10 cellular contexts compared by ENCODE assay signal in genomic region chrX:97401154-97401553, GRCh38.
DNase-seq lines count a peak whose midpoint lies in the region; ATAC-seq lines count a peak whose summit lies in the region.
"Had no signal": no experiment of that assay in that cellular context is flagged by ENCODE, and none has a peak within 500 bp of the region (broad histone marks: within the 10 kb centered on the region; RNA-seq: fewer than 3 reads in every experiment).

No MANE protein-coding gene starts in this region.

- peak overlapping the region; percentile 91 for H3K27ac Mint-ChIP-seq in activated T-helper 17 cell treated with anti-CD3 and anti-CD28 coated beads, Interleukin-2, amount 50 U/mL, for 72 hours

- H3K9me3 Mint-ChIP-seq in activated T-helper 17 cell treated with anti-CD3 and anti-CD28 coated beads, Interleukin-2, amount 50 U/mL, for 72 hours = no peaks in the 10 kb centered on the region

- DNase-seq in substantia nigra (lab: John Stamatoyannopoulos, UW) = no peak
- no peak for DNase-seq in NCI-H187 treated with DMSO at 0.1 percent for 48 hours (lab: John Stamatoyannopoulos, UW)
- no peak for DNase-seq in DMS153 treated with DMSO at 0.1 percent for 48 hours (lab: John Stamatoyannopoulos, UW; ENCODE audit: unreplicated experiment)
- no peak for DNase-seq in NOMO-1 treated with DMSO at 0.1 percent for 48 hours (lab: John Stamatoyannopoulos, UW; ENCODE audit: unreplicated experiment)
- DNase-seq: stimulated activated CD8-positive, alpha-beta memory T cell treated with anti-CD3 and anti-CD28 coated beads, Interleukin-4, amount 100 ng/mL, for 48 hours had no signal

- H3K27me3 Mint-ChIP-seq in activated T-helper 17 cell treated with anti-CD3 and anti-CD28 coated beads, Interleukin-2, amount 50 U/mL, for 72 hours = no peaks in the 10 kb centered on the region

- peak; percentile 59 for ATAC-seq in GM18502 (IDR thresholded peaks at IDR 0.05; ENCODE audit: poor library complexity, unreplicated experiment)
- peak; percentile 53 for ATAC-seq in GM19438 (IDR thresholded peaks at IDR 0.05; ENCODE audit: low read depth, unreplicated experiment)
- peak; percentile 48 for ATAC-seq in HG03066 (IDR thresholded peaks at IDR 0.05; ENCODE audit: low read depth, unreplicated experiment)
- ATAC-seq in activated T-helper 17 cell treated with anti-CD3 and anti-CD28 coated beads, Interleukin-2, amount 50 U/mL, for 72 hours (replicated peaks) = peak; percentile 50

- no peaks in the 10 kb centered on the region for H3K36me3 Mint-ChIP-seq in activated T-helper 17 cell treated with anti-CD3 and anti-CD28 coated beads, Interleukin-2, amount 50 U/mL, for 72 hours (ENCODE audit: low read depth)

- H3K4me3 Mint-ChIP-seq in activated T-helper 17 cell treated with anti-CD3 and anti-CD28 coated beads, Interleukin-2, amount 50 U/mL, for 72 hours = peak overlapping the region; percentile 63

- peaks cover 24% of the 10 kb centered on the region for H3K4me1 Mint-ChIP-seq in activated T-helper 17 cell treated with anti-CD3 and anti-CD28 coated beads, Interleukin-2, amount 50 U/mL, for 72 hours

- H3K27ac ChIP-seq in substantia nigra (ENCODE audit: low read depth, low read length, poor library complexity, severe bottlenecking) = no peak overlapping the region
- H3K27ac ChIP-seq: parathyroid adenoma had no signal
